ENCODE assay signal across 22 cellular contexts in the genomic region with DNA sequence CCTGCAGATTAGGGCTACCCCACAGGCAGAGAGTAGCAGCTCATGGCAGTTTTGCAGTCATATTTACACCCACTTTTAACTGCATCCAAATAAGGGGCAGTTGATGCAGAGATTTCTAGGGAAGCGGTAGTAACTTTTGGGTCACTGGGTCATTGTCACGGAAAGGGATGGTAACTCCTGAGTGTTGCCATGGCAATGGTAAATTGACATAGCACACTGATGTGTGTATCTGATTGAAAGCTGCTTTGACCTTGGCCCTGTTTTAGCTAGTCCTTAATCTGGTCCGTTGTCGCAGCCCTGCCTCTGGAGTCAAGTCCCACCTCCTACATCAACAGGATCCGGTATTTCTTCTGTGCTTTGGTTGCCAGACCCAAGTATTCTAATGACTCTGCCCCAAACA.
DNase-seq lines count a peak whose midpoint lies in the region; ATAC-seq, FAIRE-seq and TF ChIP-seq lines count a peak whose summit lies in the region.
"Had no signal": no experiment of that assay in that cellular context is flagged by ENCODE, and none has a peak within 500 bp of the region (broad histone marks: within the 10 kb centered on the region; RNA-seq: fewer than 3 reads in every experiment).

No MANE protein-coding gene starts in this region.

- H4K20me1 ChIP-seq in HepG2 (ENCODE audit: insufficient read depth, low read length) (no peaks in the 10 kb centered on the region), K562 (replicated peaks; ENCODE audit: control insufficient read depth, insufficient read depth, low read length) (no peaks in the 10 kb centered on the region)
- H4K20me1 ChIP-seq: BLaER1 treated with 17β-estradiol and CSF1 and Interleukin-3, amounts not matched to agents 10 nM and 100 nM had no signal

- H3K4me1 Mint-ChIP-seq in effector memory CD8-positive, alpha-beta T cell (ENCODE audit: low read depth in 2 of 2): no peaks in the 10 kb centered on the region
- H3K4me1 Mint-ChIP-seq: B cell had no signal

- TF ChIP-seq EP300 in HepG2 (IDR thresholded peaks at IDR 0.05; ENCODE audit: low read depth in 2 of 2, low read length in 2 of 2) (no peak), HepG2 (CRISPR knock-in tag; IDR thresholded peaks at IDR 0.05; ENCODE audit: borderline replicate concordance) (no peak), K562 (IDR thresholded peaks at IDR 0.05; ENCODE audit: low read length) (no peak)

- H3K9me3 ChIP-seq in HepG2 (ENCODE audit: low read length): no peaks in the 10 kb centered on the region
- H3K9me3 ChIP-seq in right lobe of liver: no peaks in the 10 kb centered on the region
- no peaks in the 10 kb centered on the region for H3K9me3 ChIP-seq in K562 (replicated peaks; ENCODE audit: control insufficient read depth, insufficient read depth, low read depth, low read length)
- H3K9me3 ChIP-seq in effector memory CD4-positive, alpha-beta T cell (ENCODE audit: control insufficient read depth, low read length): no peaks in the 10 kb centered on the region
- H3K9me3 ChIP-seq: Caco-2 had no signal

- POLR2A ChIA-PET in HepG2 (lab: Yijun Ruan, JAX): no interaction called here
- POLR2A ChIA-PET in K562 (lab: Yijun Ruan, JAX): interaction anchor here (1.3 kb wide), 1 partner anchor 12 kb away, joined by 4 read pairs; no protein-coding TSS in a partner anchor

- FAIRE-seq in HepG2 (lab: Jason Lieb, UNC) (no peak), K562 (lab: Jason Lieb, UNC) (no peak)
- FAIRE-seq: A549, D721Med, G401.6, GM12891, GM18507 had no signal

- H3K27me3 Mint-ChIP-seq in effector memory CD8-positive, alpha-beta T cell: no peaks in the 10 kb centered on the region
- H3K27me3 Mint-ChIP-seq: B cell had no signal

- intact Hi-C loops in HepG2 (cut with micrococcal nuclease; ENCODE audit: unreplicated experiment): no loop called here
- intact Hi-C loops in right lobe of liver (cut with DNase I): no loop called here
- intact Hi-C loops in K562 (cut with micrococcal nuclease): no loop called here

- TF ChIP-seq CTCF in HepG2 (CRISPR knock-in tag; IDR thresholded peaks at IDR 0.05) (no peak), right lobe of liver (IDR thresholded peaks at IDR 0.05) (no peak), K562 (IDR thresholded peaks at IDR 0.05 in 2 of 3, conservative IDR thresholded peaks at IDR 0.05 in 1 of 3; ENCODE audit: insufficient read depth in 2 of 3, low read depth in 1 of 3, low read length in 3 of 3) (no peak)

- WGBS in HepG2 (ENCODE audit: low lambda C conversion rate): 14% methylated on average over 5 of the region's 5 CpGs
- WGBS in right lobe of liver (ENCODE audit: insufficient coverage, low coverage, low lambda C conversion rate, missing lambda C conversion rate): 65% methylated on average over 5 of the region's 5 CpGs
- 2% methylated on average over 5 of the region's 5 CpGs for WGBS in K562 (ENCODE audit: insufficient coverage, low coverage, missing lambda C conversion rate)

- H3K4me2 ChIP-seq in HepG2 (ENCODE audit: low read depth, low read length) (no peak overlapping the region), K562 (ENCODE audit: insufficient read depth, low read length) (no peak overlapping the region)
- H3K4me2 ChIP-seq: A549; BLaER1 treated with 17β-estradiol and CSF1 and Interleukin-3, amounts not matched to agents 10 nM and 100 nM had no signal

- no peaks in the 10 kb centered on the region for H3K9me1 ChIP-seq in K562 (ENCODE audit: control insufficient read depth, insufficient read depth, low read length)

- H3K4me3 ChIP-seq in HepG2 (replicated peaks in 1 of 3; ENCODE audit: insufficient read depth in 1 of 3, low read depth in 2 of 3, low read length in 3 of 3) (no peak overlapping the region), right lobe of liver (no peak overlapping the region), K562 (no peak overlapping the region)
- no peak overlapping the region for H3K4me3 ChIP-seq in effector memory CD4-positive, alpha-beta T cell (ENCODE audit: insufficient read depth, low read depth, low read length, poor library complexity, severe bottlenecking)
- H3K4me3 ChIP-seq: A549; BLaER1 treated with 17β-estradiol and CSF1 and Interleukin-3, amounts not matched to agents 10 nM and 100 nM had no signal

- no peaks in the 10 kb centered on the region for H3K4me1 ChIP-seq in HepG2 (ENCODE audit: insufficient read depth, low read length)
- no peaks in the 10 kb centered on the region for H3K4me1 ChIP-seq in right lobe of liver
- H3K4me1 ChIP-seq in K562 (replicated peaks in 1 of 2; ENCODE audit: control insufficient read depth in 2 of 2, insufficient read depth in 2 of 2, low read length in 2 of 2): no peaks in the 10 kb centered on the region
- H3K4me1 ChIP-seq in effector memory CD4-positive, alpha-beta T cell (ENCODE audit: control insufficient read depth, insufficient read depth, low read length, poor library complexity, severe bottlenecking): no peaks in the 10 kb centered on the region
- H3K4me1 ChIP-seq: A549; BLaER1 treated with 17β-estradiol and CSF1 and Interleukin-3, amounts not matched to agents 10 nM and 100 nM; Caco-2 had no signal

- ATAC-seq in HepG2 (no peak), right lobe of liver (no peak), K562 (no peak), GM18498 (IDR thresholded peaks at IDR 0.05; ENCODE audit: unreplicated experiment) (no peak)
- ATAC-seq in effector memory CD8-positive, alpha-beta T cell (replicated peaks): peak; percentile 22
- ATAC-seq: A549; CD8-positive, alpha-beta T cell had no signal

- H3K9me3 Mint-ChIP-seq in effector memory CD8-positive, alpha-beta T cell: no peaks in the 10 kb centered on the region

- H2AFZ ChIP-seq in HepG2 (ENCODE audit: low read length): no peak overlapping the region
- no peak overlapping the region for H2AFZ ChIP-seq in K562 (ENCODE audit: low read depth, low read length)

- TF ChIP-seq POLR2A in HepG2 (IDR thresholded peaks at IDR 0.05; ENCODE audit: insufficient read depth in 1 of 2, low read depth in 2 of 2, low read length in 2 of 2) (no peak), right lobe of liver (IDR thresholded peaks at IDR 0.05) (no peak), K562 (conservative IDR thresholded peaks at IDR 0.05) (no peak)

- H3K36me3 ChIP-seq in HepG2 (replicated peaks in 1 of 2; ENCODE audit: control insufficient read depth in 1 of 2, insufficient read depth in 2 of 2, low read length in 2 of 2): no peaks in the 10 kb centered on the region
- H3K36me3 ChIP-seq in right lobe of liver: no peaks in the 10 kb centered on the region
- H3K36me3 ChIP-seq in K562 (ENCODE audit: control insufficient read depth, insufficient read depth, low read length): no peaks in the 10 kb centered on the region
- H3K36me3 ChIP-seq in effector memory CD4-positive, alpha-beta T cell (ENCODE audit: control insufficient read depth, insufficient read depth, low read length): no peaks in the 10 kb centered on the region
- H3K36me3 ChIP-seq: BLaER1 treated with 17β-estradiol and CSF1 and Interleukin-3, amounts not matched to agents 10 nM and 100 nM had no signal

- H3K9ac ChIP-seq in HepG2 (ENCODE audit: insufficient read depth, low read depth, low read length) (no peak overlapping the region), K562 (ENCODE audit: insufficient read depth in 1 of 2, low read depth in 2 of 2, low read length in 2 of 2) (no peak overlapping the region)
- H3K9ac ChIP-seq: BLaER1 treated with 17β-estradiol and CSF1 and Interleukin-3, amounts not matched to agents 10 nM and 100 nM had no signal

- CTCF ChIA-PET in HepG2 (lab: Yijun Ruan, JAX; ENCODE audit: low intra/inter-chr PET ratio, low total read pairs): no interaction called here
- CTCF ChIA-PET in K562 (lab: Yijun Ruan, JAX; ENCODE audit: low intra/inter-chr PET ratio): no interaction called here

- DNase-seq in HepG2 (ENCODE audit: low spot score): no peak
- DNase-seq in right lobe of liver: no peak
- no peak for DNase-seq in K562 (ENCODE audit: extremely low read depth in 1 of 4, low spot score in 3 of 4)
- no peak for DNase-seq in effector memory CD8-positive, alpha-beta T cell
- DNase-seq in effector memory CD4-positive, alpha-beta T cell: no peak
- DNase-seq: AML-193; Caco-2; Calu3; CD4-positive, alpha-beta T cell; CD8-positive, alpha-beta T cell; DMS79 treated with DMSO at 0.1 percent for 48 hours; GF-D8 had no signal

- H3K27ac Mint-ChIP-seq in effector memory CD8-positive, alpha-beta T cell: no peak overlapping the region
- H3K27ac Mint-ChIP-seq: B cell; CD4-positive, alpha-beta T cell; CD8-positive, alpha-beta T cell had no signal

- in situ Hi-C loops in HepG2 (cut with HindIII; ENCODE audit: extremely low pct_ligation_motif_present, low pct_unique_long_range_greater_than_20kb) (no loop called here), K562 (cut with MboI) (no loop called here)

- BruUV-seq in HepG2 (replicated peaks; lab: Mats Ljungman, UMichigan) (no TSS peak), K562 (replicated peaks; lab: Mats Ljungman, UMichigan) (no TSS peak)

- H3K27me3 ChIP-seq in HepG2 (ENCODE audit: control insufficient read depth in 1 of 2, insufficient read depth in 2 of 2, low read length in 2 of 2) (no peaks in the 10 kb centered on the region), right lobe of liver (no peaks in the 10 kb centered on the region), K562 (ENCODE audit: control insufficient read depth in 2 of 2, insufficient read depth in 2 of 2, low read length in 2 of 2) (no peaks in the 10 kb centered on the region; a peak in 1 of 5 replicates)
- H3K27me3 ChIP-seq in effector memory CD4-positive, alpha-beta T cell (replicated peaks; ENCODE audit: control insufficient read depth, insufficient read depth, low read length, poor library complexity, severe bottlenecking): no peaks in the 10 kb centered on the region
- H3K27me3 ChIP-seq: BLaER1 treated with 17β-estradiol and CSF1 and Interleukin-3, amounts not matched to agents 10 nM and 100 nM had no signal

- H3K79me2 ChIP-seq in HepG2 (ENCODE audit: insufficient read depth, low read length) (no peaks in the 10 kb centered on the region), K562 (ENCODE audit: control insufficient read depth, insufficient read depth, low read length) (no peaks in the 10 kb centered on the region)

- no peak overlapping the region for H3K4me3 Mint-ChIP-seq in effector memory CD8-positive, alpha-beta T cell
- H3K4me3 Mint-ChIP-seq: B cell; CD4-positive, alpha-beta T cell; CD8-positive, alpha-beta T cell had no signal

- TF ChIP-seq RAD21 in HepG2 (CRISPR knock-in tag; IDR thresholded peaks at IDR 0.05) (no peak), K562 (CRISPR knock-in tag; conservative IDR thresholded peaks at IDR 0.05 in 1 of 2, IDR thresholded peaks at IDR 0.05 in 1 of 2) (no peak)

- H3K27ac ChIP-seq in HepG2 (ENCODE audit: extremely low read length, insufficient read depth, low read length) (no peak overlapping the region), right lobe of liver (no peak overlapping the region), K562 (ENCODE audit: extremely low read depth, low read depth, low read length) (no peak overlapping the region)
- no peak overlapping the region for H3K27ac ChIP-seq in effector memory CD4-positive, alpha-beta T cell (ENCODE audit: insufficient read depth, low read length, poor library complexity, severe bottlenecking)
- H3K27ac ChIP-seq: 22Rv1; A549; BLaER1 treated with 17β-estradiol and CSF1 and Interleukin-3, amounts not matched to agents 10 nM and 100 nM; C4-2B had no signal

- no peaks in the 10 kb centered on the region for H3K36me3 Mint-ChIP-seq in effector memory CD8-positive, alpha-beta T cell (ENCODE audit: insufficient read depth)
- H3K36me3 Mint-ChIP-seq: CD8-positive, alpha-beta T cell had no signal

TF ChIP-seq in K562, 482 proteins besides CTCF, POLR2A, EP300 and RAD21 (continues in another document):
- peak; percentile 65 for TF ChIP-seq RFX1 (IDR thresholded peaks at IDR 0.05)
